ENCODE assay signal across 24 cellular contexts in genomic region chr20:56537997-56538396, GRCh38. TPM values are rescaled to one million over a fixed set of nuclear protein-coding genes. Genes with fewer than 3 reads are reported as not detected.
"Had no signal": no experiment of that assay in that cellular context is flagged by ENCODE, and none has a peak within 500 bp of the region (broad histone marks: within the 10 kb centered on the region; RNA-seq: fewer than 3 reads in every experiment).

No MANE protein-coding gene starts in this region.

- H3K4me1 ChIP-seq: Peyer's patch had no signal

- H3K9me3 ChIP-seq: MG63, Peyer's patch, SK-N-SH had no signal

- H3K36me3 ChIP-seq: MG63, Peyer's patch had no signal

- DNase-seq: KBM-7; MG63; NCI-H1092; NCI-H1436; NCI-H187; NCI-H2029; NCI-H2081 treated with DMSO at 0.1 percent for 48 hours; NCI-H2171; NCI-H2227 treated with DMSO at 0.1 percent for 48 hours; NCI-H524; NCI-H526 treated with DMSO at 0.1 percent for 48 hours; NCI-H748 treated with DMSO at 0.1 percent for 48 hours; NK-92 treated with Interleukin-12 subunit alpha and Interleukin-12 subunit beta, amount 100 ng/mL, for 24 hours; PC-9; Peyer's patch; SHP77; SK-N-SH; SW 1271 had no signal

- H3K4me3 ChIP-seq: MG63, PC-9, Peyer's patch had no signal

- H3K27ac ChIP-seq: PC-9, Peyer's patch had no signal

- H3K27me3 ChIP-seq: MG63, Peyer's patch had no signal

RNA-seq across cellular contexts. Expression of gene FAM209B, which starts 5.0 kb away (rescaled TPM):
- total RNA-seq: HT-29, LHCN-M2, NCI-H460, OCI-LY7, PC-9, Peyer's patch, RPMI7951, SK-MEL-5 had no signal
- polyA plus RNA-seq: SK-N-SH had no signal

RNA-seq across cellular contexts. Expression of gene FAM209A, which starts 13.5 kb away (rescaled TPM):
- total RNA-seq: LHCN-M2, PC-9, Peyer's patch, SK-MEL-5 had no signal
- polyA plus RNA-seq: SK-N-SH had no signal
